ENCODE assay signal across 10 cellular contexts in genomic region chr11:35192347-35192746, GRCh38. TPM values are rescaled to one million over a fixed set of nuclear protein-coding genes. Genes with fewer than 3 reads are reported as not detected.
DNase-seq lines count a peak whose midpoint lies in the region; ATAC-seq and TF ChIP-seq lines count a peak whose summit lies in the region.
"Had no signal": no experiment of that assay in that cellular context is flagged by ENCODE, and none has a peak within 500 bp of the region (broad histone marks: within the 10 kb centered on the region; RNA-seq: fewer than 3 reads in every experiment).

No MANE protein-coding gene starts in this region.

- peak overlapping the region in 5 of 10 donors; percentile 4 to 38 (median 14) for H3K4me3 Mint-ChIP-seq in naive thymus-derived CD8-positive, alpha-beta T cell

- H3K36me3 Mint-ChIP-seq in naive thymus-derived CD8-positive, alpha-beta T cell: peaks cover 41 to 99% (median 85%) of the 10 kb centered on the region in 3 donors

- peaks cover 0 to 7% of the 10 kb centered on the region in 2 donors for H3K4me1 ChIP-seq in aorta (ENCODE audit: control insufficient read depth in 1 of 2, insufficient read depth in 2 of 2, low read length in 2 of 2)

- peak overlapping the region in 1 of 2 donors; percentile 86 for H3K27ac ChIP-seq in aorta (ENCODE audit: low read depth in 1 of 2, low read length in 2 of 2)
- H3K27ac ChIP-seq in caudate nucleus (ENCODE audit: low read depth, low read length): no peak overlapping the region
- H3K27ac ChIP-seq: ovary, WERI-Rb-1 had no signal

- 52 to 70% methylated on average over 3 of the region's 3 CpGs for WGBS in aorta, 2 donors

- intact Hi-C loops in Right ventricle myocardium inferior (cut with DNase I): no loop called here
- intact Hi-C loops in cardiac septum (cut with DNase I): no loop called here
- intact Hi-C loops in aorta (cut with DNase I): no loop called here

- ATAC-seq in Right ventricle myocardium inferior: peak; percentile 94
- peak in 1 of 2 donors; percentile 9 for ATAC-seq in naive thymus-derived CD8-positive, alpha-beta T cell
- peak; percentile 44 for ATAC-seq in aorta (ENCODE audit: low FRiP score)

- H3K36me3 ChIP-seq in aorta (ENCODE audit: control insufficient read depth in 1 of 2, insufficient read depth in 2 of 2, low read length in 1 of 2): peaks cover 7 to 11% of the 10 kb centered on the region in 2 donors
- H3K36me3 ChIP-seq: ovary, WERI-Rb-1 had no signal

- TF ChIP-seq CTCF in fibroblast of mammary gland (conservative IDR thresholded peaks at IDR 0.05; ENCODE audit: control insufficient read depth, insufficient read depth, low read depth, low read length): no peak

- H3K4me1 Mint-ChIP-seq in naive thymus-derived CD8-positive, alpha-beta T cell: peaks cover 41 to 96% (median 90%) of the 10 kb centered on the region in 4 donors

- no peak overlapping the region for H3K4me3 ChIP-seq in fibroblast of mammary gland (ENCODE audit: control insufficient read depth, low read depth, low read length)
- H3K4me3 ChIP-seq in aorta (ENCODE audit: low read length in 2 of 2): no peak overlapping the region
- H3K4me3 ChIP-seq: ovary had no signal

- no peaks in the 10 kb centered on the region for H3K27me3 Mint-ChIP-seq in naive thymus-derived CD8-positive, alpha-beta T cell

- no peaks in the 10 kb centered on the region for H3K9me3 Mint-ChIP-seq in naive thymus-derived CD8-positive, alpha-beta T cell

- POLR2A ChIA-PET in naive thymus-derived CD8-positive, alpha-beta T cell (lab: Charles Lee): interaction anchor here (0.7 to 4.8 kb wide), 5 partner anchors 9 to 192 kb away, joined by 3 to 29 read pairs (median 9); no protein-coding TSS in a partner anchor

- no peaks in the 10 kb centered on the region for H3K27me3 ChIP-seq in aorta (ENCODE audit: control insufficient read depth in 1 of 2, insufficient read depth in 2 of 2, low read length in 1 of 2)
- H3K27me3 ChIP-seq: ovary had no signal

- DNase-seq in Right ventricle myocardium inferior (ENCODE audit: missing footprints): no peak
- DNase-seq in cardiac septum (ENCODE audit: low spot score): no peak
- peak; percentile 43 for DNase-seq in fibroblast of mammary gland (ENCODE audit: low read depth)
- no peak for DNase-seq in naive thymus-derived CD8-positive, alpha-beta T cell
- DNase-seq in aorta: peak in 1 of 2 donors; percentile 67
- no peak for DNase-seq in NCI-H774 (lab: John Stamatoyannopoulos, UW)
- no peak for DNase-seq in caudate nucleus (lab: John Stamatoyannopoulos, UW)
- DNase-seq in NCI-H510A treated with DMSO at 0.1 percent for 48 hours (lab: John Stamatoyannopoulos, UW): no peak
- DNase-seq: WERI-Rb-1 had no signal

- peak overlapping the region in 9 of 10 donors; percentile 59 to 87 (median 77) for H3K27ac Mint-ChIP-seq in naive thymus-derived CD8-positive, alpha-beta T cell

- H3K9me3 ChIP-seq in aorta (ENCODE audit: control insufficient read depth, low read length): no peaks in the 10 kb centered on the region
- H3K9me3 ChIP-seq: ovary had no signal

RNA-seq across cellular contexts. Expression of gene CD44, which starts 53.4 kb away (rescaled TPM):
- total RNA-seq in Right ventricle myocardium inferior (19.9 TPM), cardiac septum (55.6 TPM), aorta (100 to 1,000 TPM; 321 to 462 TPM)
- 100 to 1,000 TPM; 650 to 703 TPM for total RNA-seq in naive thymus-derived CD8-positive, alpha-beta T cell
- polyA plus RNA-seq in naive thymus-derived CD8-positive, alpha-beta T cell: 100 to 1,000 TPM; 291 TPM
- 100 to 1,000 TPM in 1 of 2 donors, 10 to 100 TPM in 1; 70.0 to 113 TPM for polyA plus RNA-seq in aorta
